In the genomic region with DNA sequence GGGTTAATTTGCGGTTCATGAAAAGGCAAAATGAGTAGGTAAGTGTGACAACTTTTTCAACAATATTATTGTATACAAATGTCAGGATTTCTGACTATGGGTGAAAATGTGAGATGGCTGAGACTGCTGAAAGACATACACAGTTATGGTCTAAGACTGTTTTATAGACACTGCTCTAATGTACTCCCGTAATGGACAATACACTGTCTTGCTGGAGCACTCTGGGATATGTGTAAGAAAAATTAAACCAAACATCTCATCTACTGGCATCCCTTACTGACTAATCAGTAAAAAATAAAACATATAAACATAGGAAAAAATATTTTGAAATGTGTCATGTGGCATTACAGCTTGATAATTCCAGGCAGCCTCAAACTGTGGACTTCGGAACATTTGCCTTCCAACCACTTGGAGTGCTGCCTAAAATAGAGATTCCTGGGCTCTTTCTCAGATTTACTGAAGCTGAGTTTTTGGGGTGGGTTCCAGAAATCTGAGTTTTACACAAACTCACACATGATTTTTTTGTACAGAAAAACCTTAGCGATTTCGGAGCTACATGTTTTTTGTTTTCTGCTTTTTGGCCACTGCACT, we compare ENCODE assay signal across 18 cellular contexts.
DNase-seq lines count a peak whose midpoint lies in the region; ATAC-seq and TF ChIP-seq lines count a peak whose summit lies in the region.
"Had no signal": no experiment of that assay in that cellular context is flagged by ENCODE, and none has a peak within 500 bp of the region (broad histone marks: within the 10 kb centered on the region; RNA-seq: fewer than 3 reads in every experiment).

No MANE protein-coding gene starts in this region.

- peaks cover 13% of the 10 kb centered on the region for H3K4me1 ChIP-seq in GM23248 (ENCODE audit: insufficient read depth)
- H3K4me1 ChIP-seq in prostate gland (replicated peaks), result no peaks in the 10 kb centered on the region
- H3K4me1 ChIP-seq: adrenal gland, gastrocnemius medialis had no signal

- H3F3A ChIP-seq in GM23248 (ENCODE audit: insufficient read depth), result peaks cover 18% of the 10 kb centered on the region

- TF ChIP-seq CTCF in astrocyte of the spinal cord (IDR thresholded peaks at IDR 0.05; ENCODE audit: low read depth, low read length), result peak; percentile 8
- TF ChIP-seq CTCF in prostate gland (IDR thresholded peaks at IDR 0.05), result no peak

- H3K4me3 ChIP-seq in GM23248 (peak overlapping the region; percentile 53), astrocyte of the spinal cord (ENCODE audit: low read depth, low read length) (no peak overlapping the region), prostate gland (no peak overlapping the region)
- H3K4me3 ChIP-seq: adrenal gland, gastrocnemius medialis, pancreas, SK-N-MC had no signal

- peak overlapping the region; percentile 78 for H3K4me2 ChIP-seq in GM23248 (ENCODE audit: unreplicated experiment)

- peak overlapping the region; percentile 50 for H3K9ac ChIP-seq in GM23248

- ATAC-seq in GM21447 (IDR thresholded peaks at IDR 0.05; ENCODE audit: unreplicated experiment), result no peak
- ATAC-seq in HG02642 (IDR thresholded peaks at IDR 0.05; ENCODE audit: poor library complexity, unreplicated experiment), result no peak
- ATAC-seq: activated CD8-positive, alpha-beta T cell treated with anti-CD3 and anti-CD28 coated beads, Interleukin-2, amount 10 ng/mL, durations not matched to agents 7 days and 5 days; activated T-helper 17 cell treated with anti-CD3 and anti-CD28 coated beads, Interleukin-2, amount 50 U/mL, for 72 hours; gastrocnemius medialis had no signal

- no peaks in the 10 kb centered on the region for H3K79me2 ChIP-seq in GM23248 (ENCODE audit: insufficient read depth)

- no peaks in the 10 kb centered on the region for H3K9me3 ChIP-seq in GM23248 (ENCODE audit: low read depth)
- H3K9me3 ChIP-seq in prostate gland, result no peaks in the 10 kb centered on the region
- H3K9me3 ChIP-seq: adrenal gland, gastrocnemius medialis, pancreas had no signal

- H3K9me2 ChIP-seq in GM23248 (ENCODE audit: insufficient read depth), result no peaks in the 10 kb centered on the region

- 24 to 28% methylated on average over 5 of the region's 5 CpGs for WGBS in GM23248 (ENCODE audit: low coverage in 1 of 2, low lambda C conversion rate in 2 of 2, missing lambda C conversion rate in 2 of 2), 2 experiments
- WGBS in prostate gland, result 75% methylated on average over 5 of the region's 5 CpGs

- intact Hi-C loops in prostate gland (cut with DNase I), result no loop called here

- TF ChIP-seq POLR2A in prostate gland (IDR thresholded peaks at IDR 0.05), result no peak

- H3K36me3 ChIP-seq in GM23248 (ENCODE audit: low read depth) (no peaks in the 10 kb centered on the region), prostate gland (no peaks in the 10 kb centered on the region)
- H3K36me3 ChIP-seq: adrenal gland, pancreas had no signal

- peak overlapping the region; percentile 55 for H3K27ac ChIP-seq in GM23248
- no peak overlapping the region for H3K27ac ChIP-seq in prostate gland
- H3K27ac ChIP-seq: adrenal gland, gastrocnemius medialis, pancreas, SK-N-MC had no signal

- H2AFZ ChIP-seq in GM23248, result peak overlapping the region; percentile 28

- H3K27me3 ChIP-seq in GM23248 (replicated peaks; ENCODE audit: insufficient read depth) (no peaks in the 10 kb centered on the region), prostate gland (replicated peaks; ENCODE audit: insufficient read depth) (no peaks in the 10 kb centered on the region)
- H3K27me3 ChIP-seq: adrenal gland, gastrocnemius medialis, pancreas had no signal

- H4K20me1 ChIP-seq in GM23248 (ENCODE audit: insufficient read depth), result no peaks in the 10 kb centered on the region

- in situ Hi-C loops in GM23248 (cut with MboI), result loop anchor here (10.0 kb wide), 1 partner anchor 135 kb away; no protein-coding TSS in a partner anchor
- in situ Hi-C loops in astrocyte of the spinal cord (cut with HindIII; ENCODE audit: low sequenced_read_pairs), result no loop called here

- peak; percentile 94 for DNase-seq in GM23248
- peak; percentile 78 for DNase-seq in astrocyte of the spinal cord (ENCODE audit: low read depth, low spot score)
- peak; percentile 46 for DNase-seq in hepatic stellate cell (ENCODE audit: low spot score)
- DNase-seq in stromal cell of bone marrow (ENCODE audit: low read depth), result peak; percentile 89
- no peak for DNase-seq in prostate gland (ENCODE audit: low spot score)
- no peak for DNase-seq in stimulated activated naive CD4-positive, alpha-beta T cell (lab: John Stamatoyannopoulos, UW)
- DNase-seq: activated CD8-positive, alpha-beta T cell treated with anti-CD3 and anti-CD28 coated beads, Interleukin-2, amount 10 ng/mL, durations not matched to agents 7 days and 5 days; adrenal gland; gastrocnemius medialis; KG1; NCI-H1417; NCI-H446; pancreas; substantia nigra had no signal

Comparison
In these comparisons a context has a peak if more than half of its experiments do, and no peak if none do; other contexts are left out.
1. DNase-seq: peak in GM23248 (single experiment), astrocyte of the spinal cord (single experiment), hepatic stellate cell (single experiment) and stromal cell of bone marrow (single experiment); none in prostate gland (single experiment) and stimulated activated naive CD4-positive, alpha-beta T cell (0 of 6).